In genomic region chr3:49019941-49020334, GRCh38 we compare ENCODE assay signal across 8 cellular contexts. TPM values are rescaled to one million over a fixed set of nuclear protein-coding genes. Genes with fewer than 3 reads are reported as not detected.
DNase-seq lines count a peak whose midpoint lies in the region; ATAC-seq and TF ChIP-seq lines count a peak whose summit lies in the region.

No MANE protein-coding gene starts in this region.

- H3K27me3 Mint-ChIP-seq in activated T-helper 17 cell treated with anti-CD3 and anti-CD28 coated beads, Interleukin-2, amount 50 U/mL, for 72 hours: no peaks in the 10 kb centered on the region

- H3K27ac ChIP-seq in cardiac muscle cell (peak overlapping the region; percentile 96), upper lobe of right lung (peak overlapping the region; percentile 97)

- intact Hi-C loops in cardiac septum (cut with DNase I) (loop anchor here (5.0 kb wide), 1 partner anchor 112 kb away; the partner anchor contains the start of gene LAMB2), upper lobe of right lung (cut with DNase I) (no loop called here)

- peak overlapping the region; percentile 55 for H3K4me3 ChIP-seq in cardiac muscle cell
- peak overlapping the region; percentile 88 for H3K4me3 ChIP-seq in kidney epithelial cell (ENCODE audit: low read depth, low read length)
- H3K4me3 ChIP-seq in upper lobe of right lung: peak overlapping the region; percentile 96

- peak overlapping the region; percentile 90 for H3K4me3 Mint-ChIP-seq in activated T-helper 17 cell treated with anti-CD3 and anti-CD28 coated beads, Interleukin-2, amount 50 U/mL, for 72 hours

- peaks cover 15% of the 10 kb centered on the region for H3K4me1 ChIP-seq in cardiac muscle cell (ENCODE audit: low read depth)
- peaks cover 33% of the 10 kb centered on the region for H3K4me1 ChIP-seq in upper lobe of right lung

- H3K27me3 ChIP-seq in cardiac muscle cell (no peaks in the 10 kb centered on the region), kidney epithelial cell (ENCODE audit: control insufficient read depth, insufficient read depth, low read length) (no peaks in the 10 kb centered on the region), upper lobe of right lung (no peaks in the 10 kb centered on the region)

- no peak for ATAC-seq in activated T-helper 17 cell treated with anti-CD3 and anti-CD28 coated beads, Interleukin-2, amount 50 U/mL, for 72 hours (replicated peaks)
- ATAC-seq in upper lobe of right lung: no peak

- peaks cover 5% of the 10 kb centered on the region for H3K4me1 Mint-ChIP-seq in activated T-helper 17 cell treated with anti-CD3 and anti-CD28 coated beads, Interleukin-2, amount 50 U/mL, for 72 hours

- TF ChIP-seq CTCF in cardiac muscle cell (IDR thresholded peaks at IDR 0.05; ENCODE audit: low read depth, low read length): no peak
- no peak for TF ChIP-seq CTCF in kidney epithelial cell (IDR thresholded peaks at IDR 0.05; ENCODE audit: insufficient read depth, low read length, poor library complexity, severe bottlenecking)
- no peak for TF ChIP-seq CTCF in upper lobe of right lung (IDR thresholded peaks at IDR 0.05)

- no peaks in the 10 kb centered on the region for H3K9me3 Mint-ChIP-seq in activated T-helper 17 cell treated with anti-CD3 and anti-CD28 coated beads, Interleukin-2, amount 50 U/mL, for 72 hours

- peak overlapping the region; percentile 94 for H3K27ac Mint-ChIP-seq in activated T-helper 17 cell treated with anti-CD3 and anti-CD28 coated beads, Interleukin-2, amount 50 U/mL, for 72 hours

- H3K36me3 ChIP-seq in cardiac muscle cell (peaks cover 28% of the 10 kb centered on the region), kidney epithelial cell (ENCODE audit: control insufficient read depth, insufficient read depth, low read length) (peaks cover 3% of the 10 kb centered on the region), upper lobe of right lung (peaks cover 34% of the 10 kb centered on the region)

- DNase-seq in cardiac muscle cell (ENCODE audit: low read depth in 1 of 2, low spot score in 1 of 2) (peak in 1 of 2 donors; percentile 49), cardiac septum (ENCODE audit: low spot score) (no peak), kidney epithelial cell (ENCODE audit: low read depth) (no peak), upper lobe of right lung (no peak), globus pallidus (ENCODE audit: low spot score) (no peak), DMS114 treated with DMSO at 0.1 percent for 48 hours (lab: John Stamatoyannopoulos, UW; ENCODE audit: unreplicated experiment) (no peak), GM19240 (ENCODE audit: insufficient read length, low spot score) (no peak)

- H3K36me3 Mint-ChIP-seq in activated T-helper 17 cell treated with anti-CD3 and anti-CD28 coated beads, Interleukin-2, amount 50 U/mL, for 72 hours (ENCODE audit: low read depth): peaks cover 46% of the 10 kb centered on the region

- no peaks in the 10 kb centered on the region for H3K9me3 ChIP-seq in cardiac muscle cell (ENCODE audit: low read depth)
- H3K9me3 ChIP-seq in upper lobe of right lung: no peaks in the 10 kb centered on the region

RNA-seq across cellular contexts. Expression of gene DALRD3, which starts 1.6 kb away (rescaled TPM):
- total RNA-seq in cardiac muscle cell: 78.0 and 81.0 TPM in 2 replicates
- polyA plus RNA-seq in cardiac muscle cell: 54.6 and 96.2 TPM in 2 replicates
- 13.6 TPM for total RNA-seq in cardiac septum
- 10 to 100 TPM; 20.9 to 21.2 TPM for total RNA-seq in activated T-helper 17 cell treated with anti-CD3 and anti-CD28 coated beads, Interleukin-2, amount 50 U/mL, for 72 hours
- total RNA-seq in kidney epithelial cell: 55.2 and 61.0 TPM in 2 replicates
- total RNA-seq in upper lobe of right lung: 19.0 TPM

RNA-seq across cellular contexts. Expression of gene NDUFAF3, which starts 2.0 kb away (rescaled TPM):
- total RNA-seq in cardiac muscle cell (217 and 361 TPM in 2 replicates), cardiac septum (140 TPM), kidney epithelial cell (102 and 145 TPM in 2 replicates), upper lobe of right lung (77.6 TPM)
- 280 and 310 TPM in 2 replicates for polyA plus RNA-seq in cardiac muscle cell
- total RNA-seq in activated T-helper 17 cell treated with anti-CD3 and anti-CD28 coated beads, Interleukin-2, amount 50 U/mL, for 72 hours: 10 to 100 TPM; 40.6 to 56.7 TPM

RNA-seq across cellular contexts. Expression of gene IMPDH2, which starts 9.3 kb away (rescaled TPM):
- 155 and 186 TPM in 2 replicates for total RNA-seq in cardiac muscle cell
- 118 and 179 TPM in 2 replicates for polyA plus RNA-seq in cardiac muscle cell
- total RNA-seq in cardiac septum: 49.5 TPM
- total RNA-seq in activated T-helper 17 cell treated with anti-CD3 and anti-CD28 coated beads, Interleukin-2, amount 50 U/mL, for 72 hours: 100 to 1,000 TPM; 460 to 479 TPM
- total RNA-seq in kidney epithelial cell: 127 and 177 TPM in 2 replicates
- total RNA-seq in upper lobe of right lung: 107 TPM

RNA-seq across cellular contexts. Expression of gene WDR6, which starts 12.7 kb away (rescaled TPM):
- total RNA-seq in cardiac muscle cell: 176 and 223 TPM in 2 replicates
- polyA plus RNA-seq in cardiac muscle cell: 276 and 277 TPM in 2 replicates
- total RNA-seq in cardiac septum: 96.6 TPM
- total RNA-seq in activated T-helper 17 cell treated with anti-CD3 and anti-CD28 coated beads, Interleukin-2, amount 50 U/mL, for 72 hours: 100 to 1,000 TPM; 154 to 208 TPM
- 124 and 135 TPM in 2 replicates for total RNA-seq in kidney epithelial cell
- total RNA-seq in upper lobe of right lung: 172 TPM

RNA-seq across cellular contexts. Expression of gene P4HTM, which starts 29.9 kb away (rescaled TPM):
- total RNA-seq in cardiac muscle cell: 63.3 and 76.5 TPM in 2 replicates
- 60.4 and 84.7 TPM in 2 replicates for polyA plus RNA-seq in cardiac muscle cell
- total RNA-seq in cardiac septum: 37.0 TPM
- 10 to 100 TPM; 32.2 to 44.9 TPM for total RNA-seq in activated T-helper 17 cell treated with anti-CD3 and anti-CD28 coated beads, Interleukin-2, amount 50 U/mL, for 72 hours
- 29.0 and 43.2 TPM in 2 replicates for total RNA-seq in kidney epithelial cell
- total RNA-seq in upper lobe of right lung: 38.0 TPM
